ENCODE assay signal across 20 cellular contexts in the genomic region with DNA sequence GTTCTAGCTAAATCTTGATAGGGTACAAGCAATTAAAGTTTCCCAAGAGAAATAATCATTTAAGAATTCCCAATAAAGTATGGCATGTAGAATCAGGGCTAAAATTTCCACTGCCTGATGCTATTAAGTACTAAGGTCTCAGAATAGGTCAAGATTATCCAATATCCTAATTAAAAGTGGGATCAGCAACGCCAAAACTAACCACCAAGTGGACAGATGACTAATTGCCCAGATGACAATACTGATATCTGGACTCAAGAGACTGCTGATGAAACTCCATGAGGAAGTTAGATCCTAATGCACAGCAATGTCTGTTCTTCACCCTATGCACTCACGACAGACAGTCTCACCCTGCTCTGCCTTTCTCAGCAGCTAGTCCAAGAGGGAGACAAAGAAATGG. TPM values are rescaled to one million over a fixed set of nuclear protein-coding genes. Genes with fewer than 3 reads are reported as not detected.
DNase-seq lines count a peak whose midpoint lies in the region; ATAC-seq and TF ChIP-seq lines count a peak whose summit lies in the region.
"Had no signal": no experiment of that assay in that cellular context is flagged by ENCODE, and none has a peak within 500 bp of the region (broad histone marks: within the 10 kb centered on the region; RNA-seq: fewer than 3 reads in every experiment).

No MANE protein-coding gene starts in this region.

- BruUV-seq in Calu3 (replicated peaks; lab: Mats Ljungman, UMichigan), result no TSS peak

- H3K9me3 Mint-ChIP-seq in Calu3 (ENCODE audit: low read depth, unreplicated experiment), result no peaks in the 10 kb centered on the region
- H3K9me3 Mint-ChIP-seq: T-cell had no signal

- H3K27me3 Mint-ChIP-seq in Calu3 (ENCODE audit: unreplicated experiment), result no peaks in the 10 kb centered on the region
- H3K27me3 Mint-ChIP-seq: T-cell had no signal

- CTCF ChIA-PET in Calu3 (lab: Charles Lee), result interaction anchor here (1.0 to 1.1 kb wide), 2 partner anchors 11 to 13 kb away, joined by 3 to 4 read pairs; no protein-coding TSS in a partner anchor

- H3K27ac Mint-ChIP-seq in Calu3 (ENCODE audit: unreplicated experiment), result peak overlapping the region; percentile 58
- H3K27ac Mint-ChIP-seq: T-cell had no signal

- intact Hi-C loops in Calu3 (cut with micrococcal nuclease; ENCODE audit: unreplicated experiment), result no loop called here

- TF ChIP-seq CTCF in Calu3 (IDR thresholded peaks at IDR 0.05; ENCODE audit: unreplicated experiment) (no peak), fibroblast of villous mesenchyme (IDR thresholded peaks at IDR 0.05; ENCODE audit: insufficient read depth, low read depth, low read length) (no peak)

- no peak for ATAC-seq in HG03196 (IDR thresholded peaks at IDR 0.05; ENCODE audit: unreplicated experiment)
- ATAC-seq: HepG2, T-cell had no signal

- peaks cover 55% of the 10 kb centered on the region for H3K4me1 Mint-ChIP-seq in Calu3 (ENCODE audit: low read depth, unreplicated experiment)

- H3K4me3 ChIP-seq in fibroblast of villous mesenchyme (ENCODE audit: low read depth, low read length), result no peak overlapping the region
- H3K4me3 ChIP-seq: GM23248, MG63, SK-N-MC had no signal

- H3K4me3 Mint-ChIP-seq in Calu3 (ENCODE audit: low read depth, unreplicated experiment), result no peak overlapping the region
- H3K4me3 Mint-ChIP-seq: CD14-positive monocyte, T-cell had no signal

- H3K36me3 Mint-ChIP-seq in Calu3 (ENCODE audit: insufficient read depth, unreplicated experiment), result peaks cover 31% of the 10 kb centered on the region
- H3K36me3 Mint-ChIP-seq: T-cell had no signal

- DNase-seq in AML-193 (lab: John Stamatoyannopoulos, UW), result peak; percentile 21 to 24
- DNase-seq in Calu3, result no peak
- DNase-seq in OCI-M1 (lab: John Stamatoyannopoulos, UW), result peak; percentile 70
- peak; percentile 26 for DNase-seq in fibroblast of villous mesenchyme (ENCODE audit: low read depth)
- DNase-seq in HT-29 (ENCODE audit: low spot score), result no peak
- no peak for DNase-seq in activated CD4-positive, CD25-positive, alpha-beta regulatory T cell (lab: John Stamatoyannopoulos, UW)
- no peak for DNase-seq in ecto neural progenitor cell (ENCODE audit: low spot score)
- DNase-seq: COR-L47, GM23248, HCEC 1CT, MG63, NCI-H1417 treated with DMSO at 0.1 percent for 48 hours, NCI-H2029, NCI-H2171 treated with DMSO at 0.1 percent for 48 hours, NCI-H446 treated with DMSO at 0.1 percent for 48 hours, T-cell had no signal

RNA-seq across cellular contexts. Expression of gene DEPDC1B, which starts 14.3 kb away (rescaled TPM):
- total RNA-seq in Calu3 (2022), result 63.1 and 80.7 TPM in 2 replicates
- 5.2 and 8.6 TPM in 2 replicates for total RNA-seq in fibroblast of villous mesenchyme
- 18.4 and 20.5 TPM in 2 replicates for total RNA-seq in HT-29 (2014; rRNA removed; shearing (Covaris generic))

Comparison
In these comparisons a context has a peak if more than half of its experiments do, and no peak if none do; other contexts are left out.
1. DNase-seq: peak in AML-193 (2 of 2), OCI-M1 (single experiment) and fibroblast of villous mesenchyme (single experiment); none in Calu3 (single experiment), HT-29 (single experiment), activated CD4-positive, CD25-positive, alpha-beta regulatory T cell (0 of 4) and ecto neural progenitor cell (single experiment).